Comparison of ENCODE assay signal across 8 cellular contexts in the genomic region with DNA sequence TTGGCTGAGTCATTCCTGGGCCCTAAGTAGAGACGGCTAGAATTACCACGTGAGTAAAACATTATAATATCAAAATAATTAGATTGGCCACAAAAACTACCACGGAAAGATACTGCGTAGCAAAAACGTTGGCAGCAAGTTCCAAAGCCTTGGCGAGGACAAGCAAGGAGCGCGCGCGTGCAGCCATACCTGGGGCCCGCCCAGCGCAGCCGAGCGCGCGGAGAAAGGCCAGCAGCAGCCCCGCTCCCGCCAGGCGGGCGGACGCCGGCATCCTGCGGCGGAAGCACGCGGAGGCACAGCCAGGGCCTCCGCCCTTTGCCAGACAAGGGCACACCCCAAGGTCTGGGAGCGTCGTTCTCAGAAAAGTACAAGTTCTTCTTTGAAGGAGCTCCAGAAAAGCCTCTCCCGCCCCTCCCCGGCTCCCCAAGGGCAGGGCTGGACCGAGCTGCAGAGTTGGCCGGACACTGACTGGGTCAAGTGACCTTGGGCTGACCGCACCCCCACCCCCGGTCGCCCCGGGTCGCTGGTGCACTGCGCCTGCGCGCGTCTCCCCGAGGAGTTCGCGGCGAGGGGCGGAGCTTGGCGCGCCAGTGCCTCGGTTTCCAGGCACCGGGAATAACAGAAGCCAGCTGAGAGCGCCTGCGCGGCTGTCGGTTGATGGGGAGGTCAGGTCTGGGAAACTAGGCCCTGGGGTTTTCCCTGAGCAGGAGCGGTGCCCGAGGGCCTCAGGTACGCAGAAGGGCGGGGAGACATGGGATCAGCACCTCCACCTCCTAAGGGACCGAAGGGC. TPM values are rescaled to one million over a fixed set of nuclear protein-coding genes. Genes with fewer than 3 reads are reported as not detected.
DNase-seq lines count a peak whose midpoint lies in the region; ATAC-seq and TF ChIP-seq lines count a peak whose summit lies in the region.

A gene with protein sequence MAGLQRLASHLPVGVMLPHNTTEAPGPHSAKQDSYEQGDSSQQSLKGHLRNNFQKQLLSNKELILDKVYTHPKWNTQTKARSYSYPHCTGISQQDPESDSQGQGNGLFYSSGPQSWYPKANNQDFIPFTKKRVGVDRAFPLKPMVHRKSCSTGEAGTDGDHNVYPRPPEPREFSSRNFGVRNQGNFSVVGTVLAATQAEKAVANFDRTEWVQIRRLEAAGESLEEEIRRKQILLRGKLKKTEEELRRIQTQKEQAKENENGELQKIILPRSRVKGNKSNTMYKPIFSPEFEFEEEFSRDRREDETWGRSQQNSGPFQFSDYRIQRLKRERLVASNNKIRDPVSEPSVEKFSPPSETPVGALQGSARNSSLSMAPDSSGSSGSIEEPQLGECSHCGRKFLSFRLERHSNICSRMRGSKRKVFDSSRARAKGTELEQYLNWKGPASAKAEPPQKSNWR (plus strand): TSS at position 621 of the 790 bp plus-strand sequence. CDS start 933 bp downstream, outside the sequence.

- no peaks in the 10 kb centered on the region for H3K36me3 Mint-ChIP-seq in mesothelial cell of epicardium

- no peak for TF ChIP-seq CTCF in AG09319 (IDR thresholded peaks at IDR 0.05; ENCODE audit: low read depth, low read length)
- no peak for TF ChIP-seq CTCF in epithelial cell of esophagus (IDR thresholded peaks at IDR 0.05; ENCODE audit: insufficient read depth, low read depth, low read length, missing control alignments)
- TF ChIP-seq CTCF in mesothelial cell of epicardium (IDR thresholded peaks at IDR 0.05; ENCODE audit: unreplicated experiment), result no peak

- H3K9me3 Mint-ChIP-seq in mesothelial cell of epicardium, result no peaks in the 10 kb centered on the region

- peak; percentile 68 for ATAC-seq in GM19043 (IDR thresholded peaks at IDR 0.05; ENCODE audit: low read depth, unreplicated experiment)
- ATAC-seq in HG03520 (IDR thresholded peaks at IDR 0.05; ENCODE audit: unreplicated experiment), result peak; percentile 50

- H3K27me3 Mint-ChIP-seq in mesothelial cell of epicardium (ENCODE audit: low read depth), result no peaks in the 10 kb centered on the region

- H3K4me1 Mint-ChIP-seq in mesothelial cell of epicardium, result peaks cover 6% of the 10 kb centered on the region

- H3K4me3 Mint-ChIP-seq in mesothelial cell of epicardium, result peak within 1 kb of the TSS; percentile 33

- peak within 1 kb of the TSS; percentile 99 for H3K27ac Mint-ChIP-seq in mesothelial cell of epicardium

- peak within 1 kb of the TSS; percentile 50 for H3K4me3 ChIP-seq in epithelial cell of esophagus (ENCODE audit: low read length)

- DNase-seq in AG09319 (ENCODE audit: extremely low read depth, low read depth) (peak; percentile 93), NOMO-1 (lab: John Stamatoyannopoulos, UW; ENCODE audit: unreplicated experiment in 2 of 2) (peak; percentile 73 to 84), activated T-cell treated with anti-CD3 and anti-CD28 coated beads for 24 hours (ENCODE audit: low read depth) (peak; percentile 59), epithelial cell of esophagus (ENCODE audit: low read depth) (peak; percentile 77), mesothelial cell of epicardium (ENCODE audit: low spot score in 2 of 2, unreplicated experiment in 2 of 2) (peak; percentile 76 to 85)
- peak; percentile 10 to 28 for DNase-seq in stimulated activated CD8-positive, alpha-beta memory T cell treated with anti-CD3 and anti-CD28 coated beads, Interleukin-4, amount 100 ng/mL, for 1 hour (ENCODE audit: low read depth in 2 of 2, low spot score in 1 of 2)

RNA-seq across cellular contexts. Expression of the gene that starts here (rescaled TPM):
- total RNA-seq in mesothelial cell of epicardium, result 2.3 to 3.6 TPM (median 2.4 TPM) in 3 replicates

Comparison
In these comparisons a context has a peak if more than half of its experiments do, and no peak if none do; other contexts are left out.
1. Peak in every context shown above with its lines: DNase-seq, ATAC-seq and H3K4me3 ChIP-seq.
2. DNase-seq: peak in every context shown above with its lines; median percentile 93 in AG09319; 80 in mesothelial cell of epicardium; 78 in NOMO-1; 77 in epithelial cell of esophagus; 59 in activated T-cell treated with anti-CD3 and anti-CD28 coated beads for 24 hours; 19 in stimulated activated CD8-positive, alpha-beta memory T cell treated with anti-CD3 and anti-CD28 coated beads, Interleukin-4, amount 100 ng/mL, for 1 hour.